In the genomic region with DNA sequence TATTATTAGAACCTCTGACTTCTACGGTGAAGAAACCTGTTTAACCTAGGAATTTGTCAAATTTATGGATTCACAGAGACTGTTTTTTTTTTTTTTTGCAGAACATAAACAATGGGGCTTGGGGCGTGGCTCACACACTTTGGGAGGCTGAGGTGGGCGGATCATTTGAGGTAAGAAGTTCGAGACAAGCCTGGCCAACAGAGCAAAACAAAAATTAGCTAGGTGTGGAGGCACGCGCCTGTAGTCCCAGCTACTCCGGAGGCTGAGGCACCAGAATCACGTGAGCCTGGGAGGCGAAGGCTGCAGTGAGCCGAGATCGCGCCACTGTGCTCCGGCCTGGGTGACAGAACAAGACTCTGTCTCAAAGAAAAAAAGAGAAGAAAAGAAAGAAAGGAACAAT, we compare ENCODE assay signal across 18 cellular contexts. TPM values are rescaled to one million over a fixed set of nuclear protein-coding genes. Genes with fewer than 3 reads are reported as not detected.
DNase-seq lines count a peak whose midpoint lies in the region; ATAC-seq and TF ChIP-seq lines count a peak whose summit lies in the region.
"Had no signal": no experiment of that assay in that cellular context is flagged by ENCODE, and none has a peak within 500 bp of the region (broad histone marks: within the 10 kb centered on the region; RNA-seq: fewer than 3 reads in every experiment).

No MANE protein-coding gene starts in this region.

- ATAC-seq in CD4-positive, alpha-beta T cell (ENCODE audit: poor library complexity), result no peak
- ATAC-seq in GM23338 (no peak), natural killer cell (no peak), foreskin keratinocyte (no peak)
- ATAC-seq: SK-N-SH treated with all-trans-retinoic acid at 6 μM for 48 hours had no signal

- no peaks in the 10 kb centered on the region for H3K27me3 ChIP-seq in CD4-positive, alpha-beta T cell (ENCODE audit: control insufficient read depth, insufficient read depth, low read length)
- H3K27me3 ChIP-seq in GM23338 (ENCODE audit: insufficient read depth), result no peaks in the 10 kb centered on the region
- H3K27me3 ChIP-seq in foreskin keratinocyte, result no peaks in the 10 kb centered on the region
- no peaks in the 10 kb centered on the region for H3K27me3 ChIP-seq in Peyer's patch
- H3K27me3 ChIP-seq: spleen had no signal

- TF ChIP-seq POLR2A in Peyer's patch (IDR thresholded peaks at IDR 0.05), result no peak

- H3F3A ChIP-seq in GM23338 (replicated peaks; ENCODE audit: low read depth), result peaks cover 5% of the 10 kb centered on the region; the same call in 1 of the 2 replicates

- peaks cover 57% of the 10 kb centered on the region for H3K4me1 Mint-ChIP-seq in CD4-positive, alpha-beta T cell (ENCODE audit: low read depth)
- H3K4me1 Mint-ChIP-seq in GM23338, result peaks cover 13% of the 10 kb centered on the region
- peaks cover 41% of the 10 kb centered on the region for H3K4me1 Mint-ChIP-seq in activated T-helper 2 cell treated with anti-CD3 and anti-CD28 coated beads, Interferon-gamma antibody, Interleukin-2, Interleukin-4, amounts not matched to agents 10 μg/mL and 5 μg/mL and 100 μg/mL, durations not matched to agents 14 hours and 24 hours and 36 hours (ENCODE audit: low read depth)
- H3K4me1 Mint-ChIP-seq in natural killer cell, result peaks cover 40 to 43% of the 10 kb centered on the region in 2 donors

- CTCF ChIA-PET in CD4-positive, alpha-beta T cell (lab: Charles Lee), result interaction anchor here (1.1 kb wide), 1 partner anchor 69 kb away, joined by 3 read pairs; no protein-coding TSS in a partner anchor

- H4K20me1 ChIP-seq in GM23338 (replicated peaks; ENCODE audit: insufficient read depth), result peaks cover 9% of the 10 kb centered on the region

- POLR2A ChIA-PET in CD4-positive, alpha-beta T cell (lab: Charles Lee), result interaction anchor here (0.6 to 5.2 kb wide), 2 partner anchors 99 to 173 kb away, joined by 3 to 72 read pairs; a partner anchor contains a TSS

- H3K4me1 ChIP-seq in GM23338 (ENCODE audit: insufficient read depth) (no peaks in the 10 kb centered on the region; the same call in 1 of the 2 replicates), foreskin keratinocyte (peaks cover 9% of the 10 kb centered on the region), Peyer's patch (peaks cover 3 to 18% (median 6%) of the 10 kb centered on the region in 4 donors)

- H3K4me2 ChIP-seq in GM23338, result no peak overlapping the region

- TF ChIP-seq CTCF in CD4-positive, alpha-beta T cell (IDR thresholded peaks at IDR 0.05), result no peak
- no peak for TF ChIP-seq CTCF in GM23338 (conservative IDR thresholded peaks at IDR 0.05; ENCODE audit: low read depth in 2 of 2)
- TF ChIP-seq CTCF in natural killer cell (IDR thresholded peaks at IDR 0.05), result no peak
- no peak for TF ChIP-seq CTCF in foreskin keratinocyte (conservative IDR thresholded peaks at IDR 0.05)
- no peak for TF ChIP-seq CTCF in Peyer's patch (IDR thresholded peaks at IDR 0.05)

- H3K9me3 Mint-ChIP-seq in CD4-positive, alpha-beta T cell, result no peaks in the 10 kb centered on the region
- H3K9me3 Mint-ChIP-seq in GM23338 (no peaks in the 10 kb centered on the region), natural killer cell (no peaks in the 10 kb centered on the region)
- H3K9me3 Mint-ChIP-seq in activated T-helper 2 cell treated with anti-CD3 and anti-CD28 coated beads, Interferon-gamma antibody, Interleukin-2, Interleukin-4, amounts not matched to agents 10 μg/mL and 5 μg/mL and 100 μg/mL, durations not matched to agents 14 hours and 24 hours and 36 hours, result no peaks in the 10 kb centered on the region

- peak overlapping the region; percentile 65 for H3K4me3 Mint-ChIP-seq in CD4-positive, alpha-beta T cell
- H3K4me3 Mint-ChIP-seq in GM23338, result peak overlapping the region; percentile 34; the same call in 1 of the 3 replicates
- peak overlapping the region; percentile 67 for H3K4me3 Mint-ChIP-seq in activated T-helper 2 cell treated with anti-CD3 and anti-CD28 coated beads, Interferon-gamma antibody, Interleukin-2, Interleukin-4, amounts not matched to agents 10 μg/mL and 5 μg/mL and 100 μg/mL, durations not matched to agents 14 hours and 24 hours and 36 hours (ENCODE audit: low read depth)
- H3K4me3 Mint-ChIP-seq in natural killer cell, result peak overlapping the region; percentile 36

- H3K27me3 Mint-ChIP-seq in CD4-positive, alpha-beta T cell, result peaks cover 3% of the 10 kb centered on the region
- H3K27me3 Mint-ChIP-seq in GM23338 (ENCODE audit: insufficient read depth, low read depth, poor library complexity), result peaks cover 8% of the 10 kb centered on the region
- no peaks in the 10 kb centered on the region for H3K27me3 Mint-ChIP-seq in activated T-helper 2 cell treated with anti-CD3 and anti-CD28 coated beads, Interferon-gamma antibody, Interleukin-2, Interleukin-4, amounts not matched to agents 10 μg/mL and 5 μg/mL and 100 μg/mL, durations not matched to agents 14 hours and 24 hours and 36 hours (ENCODE audit: low read depth)
- H3K27me3 Mint-ChIP-seq in natural killer cell (ENCODE audit: low read depth in 2 of 2), result no peaks in the 10 kb centered on the region

- H3K27ac ChIP-seq in CD4-positive, alpha-beta T cell (ENCODE audit: low read depth, low read length), result no peak overlapping the region
- H3K27ac ChIP-seq in GM23338 (ENCODE audit: low read depth) (no peak overlapping the region), foreskin keratinocyte (no peak overlapping the region), Peyer's patch (no peak overlapping the region)
- H3K27ac ChIP-seq: coronary artery, left ventricle myocardium inferior, spleen had no signal

- no peak overlapping the region for H2AFZ ChIP-seq in GM23338

- peaks cover 23% of the 10 kb centered on the region for H3K36me3 ChIP-seq in GM23338 (ENCODE audit: insufficient read depth)
- peaks cover 0 to 21% (median 0%) of the 10 kb centered on the region in 3 donors for H3K36me3 ChIP-seq in Peyer's patch

- H3K27ac Mint-ChIP-seq in CD4-positive, alpha-beta T cell, result peak overlapping the region; percentile 69
- no peak overlapping the region; the same call in 1 of the 2 replicates for H3K27ac Mint-ChIP-seq in GM23338
- peak overlapping the region; percentile 42 for H3K27ac Mint-ChIP-seq in activated T-helper 2 cell treated with anti-CD3 and anti-CD28 coated beads, Interferon-gamma antibody, Interleukin-2, Interleukin-4, amounts not matched to agents 10 μg/mL and 5 μg/mL and 100 μg/mL, durations not matched to agents 14 hours and 24 hours and 36 hours
- H3K27ac Mint-ChIP-seq in natural killer cell, result peak overlapping the region; percentile 75 to 81

- no peak for DNase-seq in CD4-positive, alpha-beta T cell
- no peak for DNase-seq in GM23338 (ENCODE audit: low spot score)
- DNase-seq in activated T-helper 2 cell treated with anti-CD3 and anti-CD28 coated beads, Interferon-gamma antibody, Interleukin-2, Interleukin-4, amounts not matched to agents 10 μg/mL and 5 μg/mL and 100 μg/mL, durations not matched to agents 14 hours and 24 hours and 36 hours (ENCODE audit: low spot score), result no peak
- no peak for DNase-seq in natural killer cell
- no peak for DNase-seq in GM03348 (ENCODE audit: low spot score)
- no peak for DNase-seq in NCI-H187 (lab: John Stamatoyannopoulos, UW)
- no peak for DNase-seq in foreskin keratinocyte
- no peak for DNase-seq in Peyer's patch
- DNase-seq: activated CD8-positive, alpha-beta memory T cell treated with anti-CD3 and anti-CD28 coated beads, Interleukin-2, amount 50 U/mL, for 48 hours; aorta; foreskin melanocyte; left ventricle myocardium inferior; NCI-H2081; NCI-H526; spleen; stimulated activated naive CD4-positive, alpha-beta T cell had no signal

- intact Hi-C loops in CD4-positive, alpha-beta T cell (cut with DNase I, micrococcal nuclease), result loop anchor here in 1 of 2 experiments (1.0 kb wide), 1 partner anchor 100 kb away; a partner anchor contains a TSS
- intact Hi-C loops in activated T-helper 2 cell treated with anti-CD3 and anti-CD28 coated beads, Interferon-gamma antibody, Interleukin-2, Interleukin-4, amounts not matched to agents 10 μg/mL and 5 μg/mL and 100 μg/mL, durations not matched to agents 14 hours and 24 hours and 36 hours (cut with micrococcal nuclease), result no loop called here
- intact Hi-C loops in natural killer cell (cut with micrococcal nuclease), result loop anchor here (10.0 kb wide), 1 partner anchor 1269 kb away; a partner anchor contains a TSS

- peaks cover 69% of the 10 kb centered on the region for H3K36me3 Mint-ChIP-seq in CD4-positive, alpha-beta T cell (ENCODE audit: low read depth)
- peaks cover 15% of the 10 kb centered on the region for H3K36me3 Mint-ChIP-seq in GM23338 (ENCODE audit: low read depth)
- peaks cover 56% of the 10 kb centered on the region for H3K36me3 Mint-ChIP-seq in activated T-helper 2 cell treated with anti-CD3 and anti-CD28 coated beads, Interferon-gamma antibody, Interleukin-2, Interleukin-4, amounts not matched to agents 10 μg/mL and 5 μg/mL and 100 μg/mL, durations not matched to agents 14 hours and 24 hours and 36 hours (ENCODE audit: low read depth)
- H3K36me3 Mint-ChIP-seq in natural killer cell, result no peaks in the 10 kb centered on the region

- peaks cover 54% of the 10 kb centered on the region for H3K79me2 ChIP-seq in GM23338 (replicated peaks; ENCODE audit: insufficient read depth)

- H3K9me2 ChIP-seq in GM23338 (ENCODE audit: insufficient read depth), result no peaks in the 10 kb centered on the region

- H3K9me3 ChIP-seq in CD4-positive, alpha-beta T cell (ENCODE audit: control insufficient read depth, low read length), result no peaks in the 10 kb centered on the region
- H3K9me3 ChIP-seq in Peyer's patch, result no peaks in the 10 kb centered on the region
- H3K9me3 ChIP-seq: left ventricle myocardium inferior, spleen had no signal

- no peak overlapping the region for H3K4me3 ChIP-seq in GM23338
- H3K4me3 ChIP-seq in Peyer's patch, result no peak overlapping the region
- H3K4me3 ChIP-seq: coronary artery, left ventricle myocardium inferior, spleen had no signal

RNA-seq across cellular contexts. Expression of a gene that starts 3.0 kb away (rescaled TPM):
- total RNA-seq in CD4-positive, alpha-beta T cell, result 10 to 100 TPM; 73.5 to 76.6 TPM
- 21.3 and 22.4 TPM in 2 replicates for total RNA-seq in GM23338 (2014; rRNA removed; shearing (Covaris generic))
- polyA plus RNA-seq in GM23338 (2016; fragmentation: Nextera tagmentation; extraction: Ambion mirVana), result 6.5 and 7.7 TPM in 2 replicates
- 27.5 and 29.6 TPM in 2 replicates for total RNA-seq in activated T-helper 2 cell treated with anti-CD3 and anti-CD28 coated beads, Interferon-gamma antibody, Interleukin-2, Interleukin-4, amounts not matched to agents 10 μg/mL and 5 μg/mL and 100 μg/mL, durations not matched to agents 14 hours and 24 hours and 36 hours
- total RNA-seq in natural killer cell, result 10 to 100 TPM; 72.0 to 90.9 (median 83.5) TPM
- total RNA-seq in foreskin keratinocyte, result 19.7 and 20.5 TPM in 2 replicates
- 3.3 and 3.7 TPM in 2 replicates for polyA plus RNA-seq in foreskin keratinocyte
- total RNA-seq in Peyer's patch, result 10 to 100 TPM; 15.5 to 25.5 (median 22.9) TPM

RNA-seq across cellular contexts. Expression of a gene that starts 12.6 kb away (rescaled TPM):
- 1,000 to 10,000 TPM; 1,722 to 1,769 TPM for total RNA-seq in CD4-positive, alpha-beta T cell
- total RNA-seq in GM23338 (2014; rRNA removed; shearing (Covaris generic)), result 681 and 902 TPM in 2 replicates
- polyA plus RNA-seq in GM23338 (2016; fragmentation: Nextera tagmentation; extraction: Ambion mirVana) (2,092 and 2,216 TPM in 2 replicates), foreskin keratinocyte (1,671 and 1,692 TPM in 2 replicates)
- 1,565 and 1,599 TPM in 2 replicates for total RNA-seq in activated T-helper 2 cell treated with anti-CD3 and anti-CD28 coated beads, Interferon-gamma antibody, Interleukin-2, Interleukin-4, amounts not matched to agents 10 μg/mL and 5 μg/mL and 100 μg/mL, durations not matched to agents 14 hours and 24 hours and 36 hours
- total RNA-seq in natural killer cell (100 to 1,000 TPM; 660 to 850 (median 763) TPM), foreskin keratinocyte (983 and 1,035 TPM in 2 replicates), Peyer's patch (100 to 1,000 TPM; 392 to 657 (median 458) TPM)

RNA-seq across cellular contexts. Expression of a gene that starts 50.5 kb away (rescaled TPM):
- 1 to 10 TPM; 6.3 to 6.6 TPM for total RNA-seq in CD4-positive, alpha-beta T cell
- total RNA-seq in GM23338 (2014; rRNA removed; shearing (Covaris generic)), result 13.3 and 19.0 TPM in 2 replicates
- polyA plus RNA-seq in GM23338 (2016; fragmentation: Nextera tagmentation; extraction: Ambion mirVana), result 4.8 and 5.0 TPM in 2 replicates
- total RNA-seq in activated T-helper 2 cell treated with anti-CD3 and anti-CD28 coated beads, Interferon-gamma antibody, Interleukin-2, Interleukin-4, amounts not matched to agents 10 μg/mL and 5 μg/mL and 100 μg/mL, durations not matched to agents 14 hours and 24 hours and 36 hours, result 26.0 and 26.1 TPM in 2 replicates
- total RNA-seq in natural killer cell, result 10 to 100 TPM in 1 of 3 donors, 1 to 10 TPM in 2; 8.5 to 11.0 (median 9.4) TPM
- total RNA-seq in foreskin keratinocyte, result 11.1 and 12.0 TPM in 2 replicates
- 1.0 and 1.4 TPM in 2 replicates for polyA plus RNA-seq in foreskin keratinocyte
- 10 to 100 TPM in 1 of 4 donors, 1 to 10 TPM in 3; 3.3 to 18.2 (median 4.7) TPM for total RNA-seq in Peyer's patch
